ENCODE assay signal across 10 cellular contexts in the genomic region with DNA sequence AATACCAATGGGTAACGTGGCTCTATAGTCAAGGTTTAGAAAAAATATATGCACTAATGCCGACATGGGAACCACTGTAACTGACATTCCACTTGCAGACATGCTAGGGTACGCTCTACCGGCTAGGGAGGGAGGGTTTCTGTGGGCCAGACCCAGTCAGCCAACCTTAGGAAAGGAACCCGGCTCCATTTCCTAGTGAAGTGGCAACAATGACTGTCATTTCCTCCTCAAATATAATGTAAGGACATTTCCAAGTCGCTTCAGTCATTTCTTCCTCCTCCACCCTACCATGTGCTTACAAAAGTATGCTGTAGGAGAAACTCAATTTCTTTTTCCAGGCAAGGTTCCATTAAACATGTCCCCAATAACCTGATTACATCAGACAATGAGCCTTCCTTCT.
DNase-seq lines count a peak whose midpoint lies in the region; ATAC-seq and TF ChIP-seq lines count a peak whose summit lies in the region.
"Had no signal": no experiment of that assay in that cellular context is flagged by ENCODE, and none has a peak within 500 bp of the region (broad histone marks: within the 10 kb centered on the region; RNA-seq: fewer than 3 reads in every experiment).

No MANE protein-coding gene starts in this region.

- no peaks in the 10 kb centered on the region for H3K36me3 ChIP-seq in GM23338 (ENCODE audit: insufficient read depth)
- no peaks in the 10 kb centered on the region for H3K36me3 ChIP-seq in endocrine pancreas (ENCODE audit: control insufficient read depth, insufficient read depth, low read length)
- H3K36me3 ChIP-seq: tibial artery had no signal

- H3K27ac Mint-ChIP-seq in GM23338, result no peak overlapping the region
- H3K27ac Mint-ChIP-seq in T-cell, result peak overlapping the region; percentile 99

- CTCF ChIA-PET in T-cell (lab: Charles Lee), result interaction anchor here (0.6 to 1.9 kb wide), 6 partner anchors 10 to 73 kb away, joined by 3 to 6 read pairs (median 3); no protein-coding TSS in a partner anchor

- DNase-seq in GM23338 (ENCODE audit: low spot score) (peak; percentile 40), T-cell (peak in 1 of 34 experiments; percentile 15), NCI-H526 (lab: John Stamatoyannopoulos, UW) (no peak)
- DNase-seq: NCI-H82, tibial artery had no signal

- TF ChIP-seq CTCF in GM23338 (conservative IDR thresholded peaks at IDR 0.05; ENCODE audit: low read depth in 2 of 2), result no peak

- 0 out of 2 replicates have a peak, but pooled peaks cover 6% of the 10 kb centered on the region for H4K20me1 ChIP-seq in GM23338 (replicated peaks; ENCODE audit: insufficient read depth)

- H3K27ac ChIP-seq in GM23338 (ENCODE audit: low read depth), result no peak overlapping the region
- peak overlapping the region in 16 of 21 experiments; percentile 39 to 85 (median 76) for H3K27ac ChIP-seq in skin epidermis
- H3K27ac ChIP-seq: tibial artery had no signal

- ATAC-seq in GM23338 (peak; percentile 13), T-cell (replicated peaks in 1 of 4) (no peak), GM19463 (IDR thresholded peaks at IDR 0.05; ENCODE audit: unreplicated experiment) (no peak), GM21717 (IDR thresholded peaks at IDR 0.05; ENCODE audit: unreplicated experiment) (no peak)

- no peaks in the 10 kb centered on the region for H3K9me3 ChIP-seq in endocrine pancreas (ENCODE audit: control insufficient read depth, low read length)
- H3K9me3 ChIP-seq: tibial artery had no signal

- H3K4me3 Mint-ChIP-seq in GM23338, result peak overlapping the region; percentile 82
- peak overlapping the region; percentile 82 to 94 (median 93) for H3K4me3 Mint-ChIP-seq in T-cell

- H2AFZ ChIP-seq in GM23338, result no peak overlapping the region

- H3K4me1 Mint-ChIP-seq in GM23338 (peaks cover 41% of the 10 kb centered on the region), T-cell (peaks cover 45 to 73% (median 68%) of the 10 kb centered on the region in 3 donors)

- no peaks in the 10 kb centered on the region for H3K9me3 Mint-ChIP-seq in GM23338
- no peaks in the 10 kb centered on the region for H3K9me3 Mint-ChIP-seq in T-cell
- H3K9me3 Mint-ChIP-seq: dendritic cell treated with granulocyte-macrophage colony-stimulating factor and Interleukin-4, amounts not matched to agents 40 ng/mL and 50 ng/mL, for 4 days had no signal

- H3K4me1 ChIP-seq in GM23338 (ENCODE audit: insufficient read depth), result peaks cover 46% of the 10 kb centered on the region
- H3K4me1 ChIP-seq in endocrine pancreas (ENCODE audit: control insufficient read depth, insufficient read depth, low read length), result peaks cover 5% of the 10 kb centered on the region
- H3K4me1 ChIP-seq: tibial artery had no signal

- no peak overlapping the region for H3K9ac ChIP-seq in endocrine pancreas (ENCODE audit: control insufficient read depth, insufficient read depth, low read length)

- H3F3A ChIP-seq in GM23338 (replicated peaks; ENCODE audit: low read depth), result 0 out of 2 replicates have a peak, but pooled peaks cover 2% of the 10 kb centered on the region

- H3K4me2 ChIP-seq in GM23338, result peak overlapping the region; percentile 80

- POLR2A ChIA-PET in T-cell (lab: Charles Lee), result interaction anchor here in 1 of 2 donors (1.2 kb wide), 1 partner anchor 10 kb away, joined by 10 read pairs; no protein-coding TSS in a partner anchor

- no peaks in the 10 kb centered on the region for H3K9me2 ChIP-seq in GM23338 (ENCODE audit: insufficient read depth)

- H3K27me3 ChIP-seq in GM23338 (ENCODE audit: insufficient read depth), result peaks cover 83% of the 10 kb centered on the region
- H3K27me3 ChIP-seq in endocrine pancreas (ENCODE audit: control insufficient read depth, insufficient read depth, low read length), result no peaks in the 10 kb centered on the region

- H3K4me3 ChIP-seq in GM23338 (peak overlapping the region; percentile 52), endocrine pancreas (ENCODE audit: control insufficient read depth, insufficient read depth, low read length) (peak overlapping the region; percentile 66), skin epidermis (peak overlapping the region in 6 of 7 experiments; percentile 33 to 48 (median 39))

- H3K27me3 Mint-ChIP-seq in GM23338 (ENCODE audit: insufficient read depth, low read depth, poor library complexity), result peaks cover 44% of the 10 kb centered on the region
- no peaks in the 10 kb centered on the region for H3K27me3 Mint-ChIP-seq in T-cell

- H3K36me3 Mint-ChIP-seq in GM23338 (ENCODE audit: low read depth), result no peaks in the 10 kb centered on the region
- no peaks in the 10 kb centered on the region for H3K36me3 Mint-ChIP-seq in T-cell

- no peaks in the 10 kb centered on the region for H3K79me2 ChIP-seq in GM23338 (replicated peaks; ENCODE audit: insufficient read depth)

TF ChIP-seq in GM23338, 12 proteins besides CTCF, POLR2A, EP300 and RAD21:
- no peak for TF ChIP-seq POLR2AphosphoS5 (IDR thresholded peaks at IDR 0.05; ENCODE audit: low read depth)
- TF ChIP-seq JUNB (IDR thresholded peaks at IDR 0.05; ENCODE audit: unreplicated experiment), result no peak
- no peak for TF ChIP-seq CREB1 (CRISPR knock-in tag; IDR thresholded peaks at IDR 0.05; ENCODE audit: low read depth)
- peak; percentile 7 for TF ChIP-seq EZH2 (IDR thresholded peaks at IDR 0.05; ENCODE audit: low read depth, unreplicated experiment)
